ENCODE assay signal across 23 cellular contexts in genomic region chr9:2597483-2597882, GRCh38. TPM values are rescaled to one million over a fixed set of nuclear protein-coding genes. Genes with fewer than 3 reads are reported as not detected.
A peak's percentile ranks its signal among the peaks of the same experiment; 100 is the strongest.
DNase-seq lines count a peak whose midpoint lies in the region; ATAC-seq and TF ChIP-seq lines count a peak whose summit lies in the region.
"Had no signal": no experiment of that assay in that cellular context is flagged by ENCODE, and none has a peak within 500 bp of the region (broad histone marks: within the 10 kb centered on the region; RNA-seq: fewer than 3 reads in every experiment).

No MANE protein-coding gene starts in this region.

- H2AFZ ChIP-seq in hepatocyte: no peak overlapping the region

- H3K36me3 ChIP-seq in hepatocyte (replicated peaks; ENCODE audit: insufficient read depth, low read depth): no peaks in the 10 kb centered on the region
- H3K36me3 ChIP-seq: HAP-1, left lung, upper lobe of left lung had no signal

- no peaks in the 10 kb centered on the region for H3K79me2 ChIP-seq in hepatocyte

- H3K27me3 ChIP-seq in hepatocyte: no peaks in the 10 kb centered on the region
- H3K27me3 ChIP-seq: BLaER1 treated with 17β-estradiol and CSF1 and Interleukin-3, amounts not matched to agents 10 nM and 100 nM; left lung; upper lobe of left lung had no signal

- DNase-seq in DMS53 (lab: John Stamatoyannopoulos, UW) (peak; percentile 16), DMS53 treated with DMSO at 0.1 percent for 48 hours (lab: John Stamatoyannopoulos, UW; ENCODE audit: unreplicated experiment) (no peak), MV-4-11 (lab: John Stamatoyannopoulos, UW) (peak; percentile 36), SK-MEL-5 (ENCODE audit: low read depth, low spot score) (peak; percentile 27), hepatocyte (ENCODE audit: low spot score) (no peak), GM19240 (ENCODE audit: insufficient read length, low spot score) (no peak), NOMO-1 treated with dmso at 0.1 percent for 144 hours (lab: John Stamatoyannopoulos, UW; ENCODE audit: unreplicated experiment) (no peak)
- DNase-seq: 8988T; activated CD8-positive, alpha-beta T cell treated with anti-CD3 and anti-CD28 coated beads, Interleukin-2, amount 10 ng/mL, durations not matched to agents 7 days and 5 days; DMS79 treated with DMSO at 0.1 percent for 48 hours; effector memory CD8-positive, alpha-beta T cell; left lung; mucosa of descending colon; NCI-H146; nucleus accumbens; retina; stimulated activated naive CD4-positive, alpha-beta T cell; T-cell; upper lobe of left lung had no signal

- no peak overlapping the region for H3K4me3 ChIP-seq in hepatocyte
- H3K4me3 ChIP-seq: BLaER1 treated with 17β-estradiol and CSF1 and Interleukin-3, amounts not matched to agents 10 nM and 100 nM; HAP-1; left lung; mucosa of descending colon; upper lobe of left lung had no signal

- H3K9me3 ChIP-seq in hepatocyte (ENCODE audit: low read depth): no peaks in the 10 kb centered on the region

- ATAC-seq in HG03095 (IDR thresholded peaks at IDR 0.05; ENCODE audit: unreplicated experiment): no peak
- ATAC-seq: activated CD8-positive, alpha-beta T cell treated with anti-CD3 and anti-CD28 coated beads, Interleukin-2, amount 10 ng/mL, durations not matched to agents 7 days and 5 days; effector memory CD8-positive, alpha-beta T cell; left lung; mucosa of descending colon; T-cell had no signal

- H3K9me2 ChIP-seq in hepatocyte (replicated peaks; ENCODE audit: insufficient read depth): no peaks in the 10 kb centered on the region

- no peak overlapping the region for H3K27ac ChIP-seq in hepatocyte
- H3K27ac ChIP-seq: BLaER1 treated with 17β-estradiol and CSF1 and Interleukin-3, amounts not matched to agents 10 nM and 100 nM; left lung; RWPE1; upper lobe of left lung had no signal

- no peak overlapping the region for H3K4me2 ChIP-seq in hepatocyte
- H3K4me2 ChIP-seq: BLaER1 treated with 17β-estradiol and CSF1 and Interleukin-3, amounts not matched to agents 10 nM and 100 nM had no signal

- 62% methylated on average over 1 of the region's 1 CpG for WGBS in hepatocyte (ENCODE audit: low lambda C conversion rate, missing lambda C conversion rate)

- in situ Hi-C loops in SK-MEL-5 (cut with HindIII; ENCODE audit: low pct_unique_long_range_greater_than_20kb, low sequenced_read_pairs): no loop called here

- H3K4me1 ChIP-seq in hepatocyte (ENCODE audit: insufficient read depth): no peaks in the 10 kb centered on the region
- H3K4me1 ChIP-seq: HAP-1, left lung had no signal

- peak; percentile 5 for TF ChIP-seq CTCF in hepatocyte (IDR thresholded peaks at IDR 0.05; ENCODE audit: poor library complexity)

- no peaks in the 10 kb centered on the region for H4K20me1 ChIP-seq in hepatocyte (ENCODE audit: insufficient read depth, poor library complexity, severe bottlenecking)
- H4K20me1 ChIP-seq: BLaER1 treated with 17β-estradiol and CSF1 and Interleukin-3, amounts not matched to agents 10 nM and 100 nM had no signal

RNA-seq across cellular contexts. Expression of gene VLDLR, which starts 24.1 kb away (rescaled TPM):
- total RNA-seq in SK-MEL-5 (2014; rRNA removed; shearing (Covaris generic)): 35.5 and 37.6 TPM in 2 replicates
- 32.7 and 44.1 TPM in 2 replicates for polyA plus RNA-seq in SK-MEL-5 (2015; cell fraction: cytosol; rRNA removed)
- 36.3 and 56.5 TPM in 2 replicates for polyA plus RNA-seq in SK-MEL-5 (2015; cell fraction: nucleus; rRNA removed)
- 20.4 and 22.5 TPM in 2 replicates for total RNA-seq in hepatocyte
- 12.2 and 15.8 TPM in 2 replicates for polyA plus RNA-seq in hepatocyte

Comparison
In these comparisons a context has a peak if more than half of its experiments do, and no peak if none do; other contexts are left out.
1. DNase-seq: peak in DMS53 (single experiment), MV-4-11 (single experiment) and SK-MEL-5 (single experiment); none in DMS53 treated with DMSO at 0.1 percent for 48 hours (single experiment), hepatocyte (single experiment), GM19240 (single experiment) and NOMO-1 treated with dmso at 0.1 percent for 144 hours (single experiment).